8 cellular contexts compared by ENCODE assay signal in genomic region chr6:32047855-32048766, GRCh38. TPM values are rescaled to one million over a fixed set of nuclear protein-coding genes. Genes with fewer than 3 reads are reported as not detected.
DNase-seq lines count a peak whose midpoint lies in the region; ATAC-seq lines count a peak whose summit lies in the region.

No MANE protein-coding gene starts in this region.

- no peak overlapping the region for H3K4me3 Mint-ChIP-seq in activated CD4-positive, alpha-beta memory T cell treated with anti-CD3 and anti-CD28 coated beads for 36 hours
- H3K4me3 Mint-ChIP-seq in memory B cell: no peak overlapping the region

- CTCF ChIA-PET in activated CD4-positive, alpha-beta memory T cell treated with anti-CD3 and anti-CD28 coated beads for 36 hours (lab: Charles Lee): interaction anchor here (0.7 to 2.3 kb wide), 14 partner anchors 10 to 751 kb away, joined by 3 to 11 read pairs (median 3); partner anchors contain the start of genes CFB and FKBPL

- no peaks in the 10 kb centered on the region for H3K36me3 Mint-ChIP-seq in activated CD4-positive, alpha-beta memory T cell treated with anti-CD3 and anti-CD28 coated beads for 36 hours
- no peaks in the 10 kb centered on the region for H3K36me3 Mint-ChIP-seq in memory B cell

- POLR2A ChIA-PET in activated CD4-positive, alpha-beta memory T cell treated with anti-CD3 and anti-CD28 coated beads for 36 hours (lab: Charles Lee): no interaction called here

- peaks cover 5% of the 10 kb centered on the region for H3K4me1 Mint-ChIP-seq in activated CD4-positive, alpha-beta memory T cell treated with anti-CD3 and anti-CD28 coated beads for 36 hours (ENCODE audit: low read depth)
- peaks cover 5% of the 10 kb centered on the region for H3K4me1 Mint-ChIP-seq in memory B cell

- intact Hi-C loops in activated CD4-positive, alpha-beta memory T cell treated with anti-CD3 and anti-CD28 coated beads for 36 hours (cut with micrococcal nuclease): no loop called here

- H3K27me3 Mint-ChIP-seq in activated CD4-positive, alpha-beta memory T cell treated with anti-CD3 and anti-CD28 coated beads for 36 hours: no peaks in the 10 kb centered on the region
- H3K27me3 Mint-ChIP-seq in memory B cell: peaks cover 6% of the 10 kb centered on the region

- H3K27ac Mint-ChIP-seq in activated CD4-positive, alpha-beta memory T cell treated with anti-CD3 and anti-CD28 coated beads for 36 hours: no peak overlapping the region
- no peak overlapping the region for H3K27ac Mint-ChIP-seq in memory B cell

- DNase-seq in NCI-H2029 (lab: John Stamatoyannopoulos, UW) (peak; percentile 3), NCI-H2029 treated with DMSO at 0.1 percent for 48 hours (lab: John Stamatoyannopoulos, UW) (no peak), NCI-H2171 (lab: John Stamatoyannopoulos, UW) (peak; percentile 2), memory B cell (ENCODE audit: low spot score in 2 of 2) (peak; percentile 76 to 83)
- DNase-seq in activated CD4-positive, alpha-beta memory T cell treated with anti-CD3 and anti-CD28 coated beads for 36 hours: peak; percentile 73
- peak; percentile 54 for DNase-seq in effector CD4-positive, alpha-beta T cell
- DNase-seq in stimulated activated CD8-positive, alpha-beta memory T cell treated with anti-CD3 and anti-CD28 coated beads, Interleukin-15, amount 100 ng/mL, for 48 hours (ENCODE audit: low read depth in 2 of 2): peak; percentile 23 to 46

- ATAC-seq in memory B cell (ENCODE audit: low read depth): peak; percentile 89
- ATAC-seq in HG03280 (IDR thresholded peaks at IDR 0.05; ENCODE audit: unreplicated experiment): no peak

- H3K9me3 Mint-ChIP-seq in activated CD4-positive, alpha-beta memory T cell treated with anti-CD3 and anti-CD28 coated beads for 36 hours: no peaks in the 10 kb centered on the region
- no peaks in the 10 kb centered on the region for H3K9me3 Mint-ChIP-seq in memory B cell

RNA-seq across cellular contexts. Expression of gene CYP21A2, which starts 9.9 kb away (rescaled TPM):
- total RNA-seq in activated CD4-positive, alpha-beta memory T cell treated with anti-CD3 and anti-CD28 coated beads for 36 hours: under 1 TPM in 1 of 2 experiments, not detected in 1; 0.24 TPM

RNA-seq across cellular contexts. Expression of gene C4B, which starts 33.5 kb away (rescaled TPM):
- 1 to 10 TPM; 3.1 to 5.5 TPM for total RNA-seq in activated CD4-positive, alpha-beta memory T cell treated with anti-CD3 and anti-CD28 coated beads for 36 hours
